2 cellular contexts compared by ENCODE assay signal in genomic region chr17:28511858-28512461, GRCh38.
TF ChIP-seq lines count a peak whose summit lies in the region.

No MANE protein-coding gene starts in this region.

TF ChIP-seq in HEK293, 187 proteins besides CTCF, POLR2A, EP300 and RAD21:
- TF ChIP-seq ZNF645 (tag by site-specific recombination; IDR thresholded peaks at IDR 0.05), result no peak
- TF ChIP-seq FEZF1 (tag by site-specific recombination; IDR thresholded peaks at IDR 0.05), result no peak
- TF ChIP-seq ZNF19 (tag by site-specific recombination; IDR thresholded peaks at IDR 0.05; ENCODE audit: low read depth), result no peak
- no peak for TF ChIP-seq ZNF670 (tag by site-specific recombination; IDR thresholded peaks at IDR 0.05; ENCODE audit: low read depth)
- TF ChIP-seq ZNF416 (tag by site-specific recombination; IDR thresholded peaks at IDR 0.05), result no peak
- no peak for TF ChIP-seq ZNF114 (tag by site-specific recombination; IDR thresholded peaks at IDR 0.05)
- TF ChIP-seq ZNF664 (tag by site-specific recombination; IDR thresholded peaks at IDR 0.05), result no peak
- no peak for TF ChIP-seq ZNF311 (tag by site-specific recombination; IDR thresholded peaks at IDR 0.05; ENCODE audit: borderline replicate concordance)
- TF ChIP-seq SCRT2 (tag by site-specific recombination; IDR thresholded peaks at IDR 0.05), result 0 out of 2 replicates have a peak, but pooled peaks have one; percentile 16
- TF ChIP-seq ZNF37A (tag by site-specific recombination; IDR thresholded peaks at IDR 0.05), result no peak
- TF ChIP-seq SP2 (tag by site-specific recombination; IDR thresholded peaks at IDR 0.05), result 0 out of 2 replicates have a peak, but pooled peaks have one; percentile 12
- TF ChIP-seq, protein P1, sequence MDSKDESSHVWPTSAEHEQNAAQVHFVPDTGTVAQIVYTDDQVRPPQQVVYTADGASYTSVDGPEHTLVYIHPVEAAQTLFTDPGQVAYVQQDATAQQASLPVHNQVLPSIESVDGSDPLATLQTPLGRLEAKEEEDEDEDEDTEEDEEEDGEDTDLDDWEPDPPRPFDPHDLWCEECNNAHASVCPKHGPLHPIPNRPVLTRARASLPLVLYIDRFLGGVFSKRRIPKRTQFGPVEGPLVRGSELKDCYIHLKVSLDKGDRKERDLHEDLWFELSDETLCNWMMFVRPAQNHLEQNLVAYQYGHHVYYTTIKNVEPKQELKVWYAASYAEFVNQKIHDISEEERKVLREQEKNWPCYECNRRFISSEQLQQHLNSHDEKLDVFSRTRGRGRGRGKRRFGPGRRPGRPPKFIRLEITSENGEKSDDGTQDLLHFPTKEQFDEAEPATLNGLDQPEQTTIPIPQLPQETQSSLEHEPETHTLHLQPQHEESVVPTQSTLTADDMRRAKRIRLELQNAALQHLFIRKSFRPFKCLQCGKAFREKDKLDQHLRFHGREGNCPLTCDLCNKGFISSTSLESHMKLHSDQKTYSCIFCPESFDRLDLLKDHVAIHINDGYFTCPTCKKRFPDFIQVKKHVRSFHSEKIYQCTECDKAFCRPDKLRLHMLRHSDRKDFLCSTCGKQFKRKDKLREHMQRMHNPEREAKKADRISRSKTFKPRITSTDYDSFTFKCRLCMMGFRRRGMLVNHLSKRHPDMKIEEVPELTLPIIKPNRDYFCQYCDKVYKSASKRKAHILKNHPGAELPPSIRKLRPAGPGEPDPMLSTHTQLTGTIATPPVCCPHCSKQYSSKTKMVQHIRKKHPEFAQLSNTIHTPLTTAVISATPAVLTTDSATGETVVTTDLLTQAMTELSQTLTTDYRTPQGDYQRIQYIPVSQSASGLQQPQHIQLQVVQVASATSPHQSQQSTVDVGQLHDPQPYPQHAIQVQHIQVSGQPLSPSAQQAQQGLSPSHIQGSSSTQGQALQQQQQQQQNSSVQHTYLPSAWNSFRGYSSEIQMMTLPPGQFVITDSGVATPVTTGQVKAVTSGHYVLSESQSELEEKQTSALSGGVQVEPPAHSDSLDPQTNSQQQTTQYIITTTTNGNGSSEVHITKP (tag by site-specific recombination; IDR thresholded peaks at IDR 0.05), result peak; percentile 37
- no peak for TF ChIP-seq ZNF596 (tag by site-specific recombination; IDR thresholded peaks at IDR 0.05)
- no peak for TF ChIP-seq GLIS1 (tag by site-specific recombination; IDR thresholded peaks at IDR 0.05)
- TF ChIP-seq, protein P2, sequence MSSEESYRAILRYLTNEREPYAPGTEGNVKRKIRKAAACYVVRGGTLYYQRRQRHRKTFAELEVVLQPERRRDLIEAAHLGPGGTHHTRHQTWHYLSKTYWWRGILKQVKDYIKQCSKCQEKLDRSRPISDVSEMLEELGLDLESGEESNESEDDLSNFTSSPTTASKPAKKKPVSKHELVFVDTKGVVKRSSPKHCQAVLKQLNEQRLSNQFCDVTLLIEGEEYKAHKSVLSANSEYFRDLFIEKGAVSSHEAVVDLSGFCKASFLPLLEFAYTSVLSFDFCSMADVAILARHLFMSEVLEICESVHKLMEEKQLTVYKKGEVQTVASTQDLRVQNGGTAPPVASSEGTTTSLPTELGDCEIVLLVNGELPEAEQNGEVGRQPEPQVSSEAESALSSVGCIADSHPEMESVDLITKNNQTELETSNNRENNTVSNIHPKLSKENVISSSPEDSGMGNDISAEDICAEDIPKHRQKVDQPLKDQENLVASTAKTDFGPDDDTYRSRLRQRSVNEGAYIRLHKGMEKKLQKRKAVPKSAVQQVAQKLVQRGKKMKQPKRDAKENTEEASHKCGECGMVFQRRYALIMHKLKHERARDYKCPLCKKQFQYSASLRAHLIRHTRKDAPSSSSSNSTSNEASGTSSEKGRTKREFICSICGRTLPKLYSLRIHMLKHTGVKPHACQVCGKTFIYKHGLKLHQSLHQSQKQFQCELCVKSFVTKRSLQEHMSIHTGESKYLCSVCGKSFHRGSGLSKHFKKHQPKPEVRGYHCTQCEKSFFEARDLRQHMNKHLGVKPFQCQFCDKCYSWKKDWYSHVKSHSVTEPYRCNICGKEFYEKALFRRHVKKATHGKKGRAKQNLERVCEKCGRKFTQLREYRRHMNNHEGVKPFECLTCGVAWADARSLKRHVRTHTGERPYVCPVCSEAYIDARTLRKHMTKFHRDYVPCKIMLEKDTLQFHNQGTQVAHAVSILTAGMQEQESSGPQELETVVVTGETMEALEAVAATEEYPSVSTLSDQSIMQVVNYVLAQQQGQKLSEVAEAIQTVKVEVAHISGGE (tag by site-specific recombination; conservative IDR thresholded peaks at IDR 0.05; ENCODE audit: low read depth), result no peak

TF ChIP-seq in GM12878, 131 proteins besides CTCF, POLR2A, EP300 and RAD21:
- no peak for TF ChIP-seq ZNF207 (IDR thresholded peaks at IDR 0.05; ENCODE audit: borderline replicate concordance)
- TF ChIP-seq ZBED1 (IDR thresholded peaks at IDR 0.05; ENCODE audit: borderline replicate concordance), result no peak
- TF ChIP-seq PKNOX1 (IDR thresholded peaks at IDR 0.05), result 0 out of 2 replicates have a peak, but pooled peaks have one; percentile 20
- TF ChIP-seq PAX5 (IDR thresholded peaks at IDR 0.05; ENCODE audit: borderline replicate concordance, low read depth, low read length), result no peak
- TF ChIP-seq STAT3 (IDR thresholded peaks at IDR 0.05; ENCODE audit: low read depth, low read length), result no peak
- TF ChIP-seq POU2F2 (IDR thresholded peaks at IDR 0.05; ENCODE audit: borderline replicate concordance, low read depth, low read length), result no peak
